15 cellular contexts compared by ENCODE assay signal in genomic region chr7:17374654-17375053, GRCh38.
"Had no signal": no experiment of that assay in that cellular context is flagged by ENCODE, and none has a peak within 500 bp of the region (broad histone marks: within the 10 kb centered on the region; RNA-seq: fewer than 3 reads in every experiment).

No MANE protein-coding gene starts in this region.

- ATAC-seq: activated CD8-positive, alpha-beta T cell treated with anti-CD3 and anti-CD28 coated beads for 36 hours; activated T-cell treated with anti-CD3 and anti-CD28 coated beads, Interleukin-2, amount 50 U/mL, for 72 hours; naive thymus-derived CD4-positive, alpha-beta T cell had no signal

- H3K27ac ChIP-seq: cardiac muscle cell, coronary artery, parathyroid adenoma, VCaP had no signal

- H3K79me2 ChIP-seq: parathyroid adenoma had no signal

- H3K9me3 ChIP-seq: tibial nerve had no signal

- DNase-seq: activated CD4-positive, alpha-beta T cell treated with anti-CD3 and anti-CD28 coated beads for 4 hours; activated CD8-positive, alpha-beta memory T cell treated with anti-CD3 and anti-CD28 coated beads, Interleukin-2, amount 50 U/mL, for 4 hours; activated CD8-positive, alpha-beta T cell treated with anti-CD3 and anti-CD28 coated beads for 36 hours; activated gamma-delta T cell treated with Interleukin-2 at 50 U/mL for 16 hours; activated naive CD8-positive, alpha-beta T cell treated with anti-CD3 and anti-CD28 coated beads, Interleukin-2, amount 10 ng/mL, durations not matched to agents 7 days and 5 days; activated T-cell treated with anti-CD3 and anti-CD28 coated beads, Interleukin-2, amount 50 U/mL, for 72 hours; effector CD4-positive, alpha-beta T cell; naive thymus-derived CD4-positive, alpha-beta T cell; retina; small intestine had no signal

- H3K36me3 ChIP-seq: cardiac muscle cell, tibial nerve had no signal

- H3K27me3 ChIP-seq: cardiac muscle cell, tibial nerve had no signal

- H3K4me1 ChIP-seq: parathyroid adenoma had no signal

- H2AFZ ChIP-seq: parathyroid adenoma had no signal

- H3K4me3 ChIP-seq: cardiac muscle cell, coronary artery, tibial nerve had no signal

- H3K9ac ChIP-seq: parathyroid adenoma had no signal
